ENCODE assay signal across 25 cellular contexts in the genomic region with DNA sequence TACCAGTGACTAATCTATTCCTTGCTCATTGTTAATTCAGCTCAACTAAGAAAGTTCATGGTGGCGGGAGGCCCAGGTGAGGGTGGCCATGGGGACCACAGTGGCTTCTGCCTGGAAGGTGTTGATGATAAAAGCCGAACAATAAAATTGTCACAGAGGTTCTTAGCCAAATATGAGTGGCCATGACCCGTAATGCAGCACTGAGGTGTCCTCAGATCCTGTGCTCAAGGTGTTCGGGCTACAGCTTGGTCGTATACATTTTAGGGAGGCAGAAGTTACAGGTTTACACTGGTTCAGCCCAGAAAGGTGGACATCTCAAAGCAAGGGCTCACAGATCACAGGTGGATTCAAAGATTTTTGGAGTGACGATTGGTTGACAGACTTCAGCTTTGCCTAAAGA.
"Had no signal": no experiment of that assay in that cellular context is flagged by ENCODE, and none has a peak within 500 bp of the region (broad histone marks: within the 10 kb centered on the region; RNA-seq: fewer than 3 reads in every experiment).

No MANE protein-coding gene starts in this region.

- DNase-seq: colonic mucosa; cortex of kidney; dermis blood vessel endothelial cell; dorsolateral prefrontal cortex; effector CD4-positive, alpha-beta T cell; effector CD8-positive, alpha-beta T cell; effector memory CD4-positive, alpha-beta T cell; effector memory CD8-positive, alpha-beta T cell; endodermal cell; erythroblast; esophagus squamous epithelium; foreskin fibroblast; foreskin keratinocyte; foreskin melanocyte; gastrocnemius medialis; glutamatergic neuron; head of caudate nucleus; heart left ventricle; heart right ventricle had no signal

- H3K4me3 Mint-ChIP-seq: dendritic cell treated with granulocyte-macrophage colony-stimulating factor and Interleukin-4, amounts not matched to agents 40 ng/mL and 50 ng/mL, for 4 days; effector memory CD8-positive, alpha-beta T cell; endodermal cell had no signal

- H3K27ac ChIP-seq: colonic mucosa, coronary artery, dorsolateral prefrontal cortex, epithelial cell of prostate, esophagus muscularis mucosa, esophagus squamous epithelium, foreskin keratinocyte, gastrocnemius medialis, gastroesophageal sphincter, heart left ventricle, heart right ventricle had no signal

- H3K27me3 Mint-ChIP-seq: dendritic cell treated with granulocyte-macrophage colony-stimulating factor and Interleukin-4, amounts not matched to agents 40 ng/mL and 50 ng/mL, for 4 days had no signal

- ATAC-seq: effector memory CD8-positive, alpha-beta T cell; esophagus mucosa; foreskin keratinocyte; gastrocnemius medialis; gastroesophageal sphincter; heart left ventricle; heart right ventricle had no signal

- H3K4me1 Mint-ChIP-seq: endodermal cell had no signal

- H3K36me3 ChIP-seq: colonic mucosa, esophagus muscularis mucosa, esophagus squamous epithelium, gastrocnemius medialis, gastroesophageal sphincter, heart left ventricle, heart right ventricle had no signal

- H3K27me3 ChIP-seq: colonic mucosa, dorsolateral prefrontal cortex, esophagus muscularis mucosa, esophagus squamous epithelium, foreskin keratinocyte, gastrocnemius medialis, heart left ventricle had no signal

- H3K4me1 ChIP-seq: colonic mucosa, esophagus muscularis mucosa, esophagus squamous epithelium, foreskin keratinocyte, gastrocnemius medialis, gastroesophageal sphincter, heart left ventricle had no signal

- H3K4me3 ChIP-seq: colonic mucosa, coronary artery, dorsolateral prefrontal cortex, esophagus muscularis mucosa, esophagus squamous epithelium, gastrocnemius medialis, gastroesophageal sphincter, heart left ventricle, heart right ventricle had no signal

- H3K27ac Mint-ChIP-seq: dendritic cell treated with granulocyte-macrophage colony-stimulating factor and Interleukin-4, amounts not matched to agents 40 ng/mL and 50 ng/mL, for 4 days; effector memory CD8-positive, alpha-beta T cell; endodermal cell had no signal

- H3K9me3 ChIP-seq: colonic mucosa, esophagus muscularis mucosa, esophagus squamous epithelium, gastrocnemius medialis, gastroesophageal sphincter, heart left ventricle, heart right ventricle had no signal
